Comparison of ENCODE assay signal across 2 cellular contexts in the genomic region with DNA sequence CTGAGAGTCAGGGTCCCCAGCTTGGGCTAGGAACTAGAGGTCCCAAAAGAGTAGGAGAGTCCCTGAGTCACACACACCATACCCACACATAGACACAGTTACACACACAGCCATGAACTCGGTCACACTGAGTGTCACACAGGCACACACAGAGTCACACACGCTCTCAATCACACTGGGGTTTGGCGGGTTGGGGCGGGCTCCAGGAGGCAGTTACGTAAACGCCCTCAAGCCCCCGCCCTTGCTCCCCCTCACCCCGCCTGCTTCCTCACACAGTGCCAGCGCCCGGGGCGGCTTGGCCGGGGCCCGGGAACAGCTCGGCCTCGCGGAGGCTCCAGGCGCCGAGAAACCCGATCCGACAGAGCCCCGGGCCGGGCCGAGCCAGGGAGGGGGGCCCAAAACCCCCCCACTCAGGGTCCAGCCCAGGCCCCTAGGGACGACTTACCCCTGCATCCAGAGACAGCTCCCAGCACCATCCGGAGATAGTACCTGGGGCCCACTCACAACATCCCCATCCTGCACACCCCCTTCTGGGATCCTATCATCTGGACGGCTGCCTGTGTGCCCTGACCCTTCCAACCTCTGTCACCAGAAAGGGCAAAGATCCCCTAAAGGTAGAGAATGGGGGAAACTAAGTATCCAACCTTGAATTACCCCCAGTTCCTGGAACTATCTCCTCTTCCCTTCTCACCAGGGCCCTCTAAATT.
TF ChIP-seq lines count a peak whose summit lies in the region.

No MANE protein-coding gene starts in this region.

TF ChIP-seq in K562, 482 proteins besides CTCF, POLR2A, EP300 and RAD21:
- TF ChIP-seq, protein P1, sequence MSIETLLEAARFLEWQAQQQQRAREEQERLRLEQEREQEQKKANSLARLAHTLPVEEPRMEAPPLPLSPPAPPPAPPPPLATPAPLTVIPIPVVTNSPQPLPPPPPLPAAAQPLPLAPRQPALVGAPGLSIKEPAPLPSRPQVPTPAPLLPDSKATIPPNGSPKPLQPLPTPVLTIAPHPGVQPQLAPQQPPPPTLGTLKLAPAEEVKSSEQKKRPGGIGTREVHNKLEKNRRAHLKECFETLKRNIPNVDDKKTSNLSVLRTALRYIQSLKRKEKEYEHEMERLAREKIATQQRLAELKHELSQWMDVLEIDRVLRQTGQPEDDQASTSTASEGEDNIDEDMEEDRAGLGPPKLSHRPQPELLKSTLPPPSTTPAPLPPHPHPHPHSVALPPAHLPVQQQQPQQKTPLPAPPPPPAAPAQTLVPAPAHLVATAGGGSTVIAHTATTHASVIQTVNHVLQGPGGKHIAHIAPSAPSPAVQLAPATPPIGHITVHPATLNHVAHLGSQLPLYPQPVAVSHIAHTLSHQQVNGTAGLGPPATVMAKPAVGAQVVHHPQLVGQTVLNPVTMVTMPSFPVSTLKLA (conservative IDR thresholded peaks at IDR 0.05): no peak
- TF ChIP-seq TBP (optimal IDR thresholded peaks at IDR 0.05; ENCODE audit: low read depth, low read length) (no peak), NONO (IDR thresholded peaks at IDR 0.05; ENCODE audit: low read depth in 2 of 2, low read length in 1 of 2) (no peak), HMG20A (CRISPR knock-in tag; conservative IDR thresholded peaks at IDR 0.05) (no peak), BCLAF1 (IDR thresholded peaks at IDR 0.05; ENCODE audit: borderline replicate concordance in 1 of 2, control insufficient read depth in 1 of 2, low read depth in 2 of 2, low read length in 1 of 2) (no peak), HDAC1 (IDR thresholded peaks at IDR 0.05) (no peak), ILF3 (IDR thresholded peaks at IDR 0.05; ENCODE audit: borderline replicate concordance) (no peak)
- TF ChIP-seq, protein P2, sequence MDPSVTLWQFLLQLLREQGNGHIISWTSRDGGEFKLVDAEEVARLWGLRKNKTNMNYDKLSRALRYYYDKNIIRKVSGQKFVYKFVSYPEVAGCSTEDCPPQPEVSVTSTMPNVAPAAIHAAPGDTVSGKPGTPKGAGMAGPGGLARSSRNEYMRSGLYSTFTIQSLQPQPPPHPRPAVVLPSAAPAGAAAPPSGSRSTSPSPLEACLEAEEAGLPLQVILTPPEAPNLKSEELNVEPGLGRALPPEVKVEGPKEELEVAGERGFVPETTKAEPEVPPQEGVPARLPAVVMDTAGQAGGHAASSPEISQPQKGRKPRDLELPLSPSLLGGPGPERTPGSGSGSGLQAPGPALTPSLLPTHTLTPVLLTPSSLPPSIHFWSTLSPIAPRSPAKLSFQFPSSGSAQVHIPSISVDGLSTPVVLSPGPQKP (CRISPR knock-in tag; IDR thresholded peaks at IDR 0.05): no peak
- TF ChIP-seq, protein P3, sequence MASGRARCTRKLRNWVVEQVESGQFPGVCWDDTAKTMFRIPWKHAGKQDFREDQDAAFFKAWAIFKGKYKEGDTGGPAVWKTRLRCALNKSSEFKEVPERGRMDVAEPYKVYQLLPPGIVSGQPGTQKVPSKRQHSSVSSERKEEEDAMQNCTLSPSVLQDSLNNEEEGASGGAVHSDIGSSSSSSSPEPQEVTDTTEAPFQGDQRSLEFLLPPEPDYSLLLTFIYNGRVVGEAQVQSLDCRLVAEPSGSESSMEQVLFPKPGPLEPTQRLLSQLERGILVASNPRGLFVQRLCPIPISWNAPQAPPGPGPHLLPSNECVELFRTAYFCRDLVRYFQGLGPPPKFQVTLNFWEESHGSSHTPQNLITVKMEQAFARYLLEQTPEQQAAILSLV (tag; IDR thresholded peaks at IDR 0.05): no peak

TF ChIP-seq in GM12891, 5 proteins besides CTCF, POLR2A, EP300 and RAD21:
- TF ChIP-seq POU2F2 (IDR thresholded peaks at IDR 0.05; ENCODE audit: low read depth, low read length) (no peak), TAF1 (IDR thresholded peaks at IDR 0.05; ENCODE audit: low read depth, low read length) (no peak), PAX5 (IDR thresholded peaks at IDR 0.05; ENCODE audit: insufficient read depth, low read length, severe bottlenecking) (no peak), POLR2AphosphoS5 (IDR thresholded peaks at IDR 0.05; ENCODE audit: low read depth, low read length) (no peak), SPI1 (IDR thresholded peaks at IDR 0.05; ENCODE audit: low read depth, low read length) (no peak)
